24 cellular contexts compared by ENCODE assay signal in the genomic region with DNA sequence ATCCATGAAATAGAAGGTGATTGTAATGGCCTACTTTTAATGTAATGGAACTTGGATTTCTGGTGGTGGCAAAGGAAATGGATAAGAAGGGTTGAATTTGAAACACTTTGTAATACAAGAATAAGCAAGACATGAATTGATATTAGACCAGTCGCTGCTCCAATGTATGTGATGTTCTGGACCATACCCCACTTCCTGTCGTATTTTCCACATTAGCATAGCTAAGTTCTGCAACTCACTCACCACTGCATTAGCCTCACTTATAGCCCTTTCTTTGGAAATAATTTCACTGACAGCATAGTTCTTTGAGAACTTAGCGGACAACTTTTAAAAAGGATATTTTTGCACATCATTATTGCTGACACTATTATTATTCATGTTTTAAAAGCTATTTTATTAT. TPM values are rescaled to one million over a fixed set of nuclear protein-coding genes. Genes with fewer than 3 reads are reported as not detected.
DNase-seq lines count a peak whose midpoint lies in the region; ATAC-seq, FAIRE-seq and TF ChIP-seq lines count a peak whose summit lies in the region.
"Had no signal": no experiment of that assay in that cellular context is flagged by ENCODE, and none has a peak within 500 bp of the region (broad histone marks: within the 10 kb centered on the region; RNA-seq: fewer than 3 reads in every experiment).

No MANE protein-coding gene starts in this region.

- no peaks in the 10 kb centered on the region for H3K9me1 ChIP-seq in K562 (ENCODE audit: control insufficient read depth, insufficient read depth, low read length)

- intact Hi-C loops in K562 (cut with micrococcal nuclease): no loop called here

- no TSS peak for BruUV-seq in K562 (replicated peaks; lab: Mats Ljungman, UMichigan)

- no peak for TF ChIP-seq EP300 in K562 (IDR thresholded peaks at IDR 0.05; ENCODE audit: low read length)

- H3K9me3 ChIP-seq in K562 (replicated peaks; ENCODE audit: control insufficient read depth, insufficient read depth, low read depth, low read length): no peaks in the 10 kb centered on the region
- H3K9me3 ChIP-seq: A549, BLaER1 had no signal

- H4K20me1 ChIP-seq in K562 (replicated peaks; ENCODE audit: control insufficient read depth, insufficient read depth, low read length): no peaks in the 10 kb centered on the region
- H4K20me1 ChIP-seq: BLaER1 had no signal

- no peaks in the 10 kb centered on the region for H3K4me1 ChIP-seq in K562 (replicated peaks in 1 of 2; ENCODE audit: control insufficient read depth in 2 of 2, insufficient read depth in 2 of 2, low read length in 2 of 2)
- H3K4me1 ChIP-seq: A549, BLaER1 had no signal

- H3K9ac ChIP-seq in K562 (ENCODE audit: insufficient read depth in 1 of 2, low read depth in 2 of 2, low read length in 2 of 2): no peak overlapping the region
- H3K9ac ChIP-seq: BLaER1 had no signal

- peaks cover 5 to 10% of the 10 kb centered on the region in 2 experiments; a peak in 2 of 5 replicates for H3K27me3 ChIP-seq in K562 (ENCODE audit: control insufficient read depth in 2 of 2, insufficient read depth in 2 of 2, low read length in 2 of 2)
- H3K27me3 ChIP-seq: BLaER1 had no signal

- in situ Hi-C loops in K562 (cut with MboI): no loop called here

- WGBS in K562 (ENCODE audit: insufficient coverage, low coverage, missing lambda C conversion rate): 1% methylated on average over 3 of the region's 3 CpGs

- ATAC-seq in K562 (no peak), HG02852 (IDR thresholded peaks at IDR 0.05; ENCODE audit: unreplicated experiment) (no peak)
- ATAC-seq: A549, GM12878 had no signal

- H3K4me3 ChIP-seq in K562: no peak overlapping the region
- H3K4me3 ChIP-seq: A549, BLaER1, GM12878 had no signal

- POLR2A ChIA-PET in K562 (lab: Yijun Ruan, JAX): no interaction called here

- H3K79me2 ChIP-seq in K562 (ENCODE audit: control insufficient read depth, insufficient read depth, low read length): no peaks in the 10 kb centered on the region

- TF ChIP-seq CTCF in K562 (IDR thresholded peaks at IDR 0.05 in 2 of 3, conservative IDR thresholded peaks at IDR 0.05 in 1 of 3; ENCODE audit: insufficient read depth in 2 of 3, low read depth in 1 of 3, low read length in 3 of 3): no peak

- H3K36me3 ChIP-seq in K562 (ENCODE audit: control insufficient read depth, insufficient read depth, low read length): no peaks in the 10 kb centered on the region
- H3K36me3 ChIP-seq: BLaER1 had no signal

- CTCF ChIA-PET in K562 (lab: Yijun Ruan, JAX; ENCODE audit: low intra/inter-chr PET ratio): no interaction called here

- no peak for TF ChIP-seq RAD21 in K562 (CRISPR knock-in tag; conservative IDR thresholded peaks at IDR 0.05 in 1 of 2, IDR thresholded peaks at IDR 0.05 in 1 of 2)

- no peak overlapping the region for H3K4me2 ChIP-seq in K562 (ENCODE audit: insufficient read depth, low read length)
- H3K4me2 ChIP-seq: A549, BLaER1 had no signal

- H3K27ac ChIP-seq in K562 (ENCODE audit: extremely low read depth, low read depth, low read length): no peak overlapping the region
- H3K27ac ChIP-seq: 22Rv1, A549, BLaER1 had no signal

- TF ChIP-seq POLR2A in K562 (conservative IDR thresholded peaks at IDR 0.05): no peak

- no peak for DNase-seq in GM19239 (ENCODE audit: insufficient read length, low spot score)
- DNase-seq in K562 (ENCODE audit: extremely low read depth in 1 of 4, low spot score in 3 of 4): no peak
- no peak for DNase-seq in NCI-H1436 (lab: John Stamatoyannopoulos, UW)
- DNase-seq: AML-193; C1 segment of cervical spinal cord; CD4-positive, alpha-beta memory T cell; CD4-positive, CD25-positive, alpha-beta regulatory T cell; CD8-positive, alpha-beta memory T cell; COR-L47; DMS 273 treated with DMSO at 0.1 percent for 48 hours; DMS153; DMS53; DMS79; DND-41; EL; GDM1 had no signal

- no peak overlapping the region for H2AFZ ChIP-seq in K562 (ENCODE audit: low read depth, low read length)

- FAIRE-seq in GM19239 (lab: Jason Lieb, UNC) (peak; percentile 31), K562 (lab: Jason Lieb, UNC) (no peak), islet of Langerhans (lab: Jason Lieb, UNC) (peak; percentile 74)
- FAIRE-seq: A549, GM12878, GM12892, GM18507 had no signal

TF ChIP-seq in K562, 482 proteins besides CTCF, POLR2A, EP300 and RAD21:
- TF ChIP-seq ZNF316 (IDR thresholded peaks at IDR 0.05) (0 out of 2 replicates have a peak, but pooled peaks have one; percentile 17), ZNF184 (CRISPR knock-in tag; IDR thresholded peaks at IDR 0.05) (no peak), DLX4 (CRISPR knock-in tag; IDR thresholded peaks at IDR 0.05) (no peak), ZNF76 (CRISPR knock-in tag; IDR thresholded peaks at IDR 0.05; ENCODE audit: borderline replicate concordance) (no peak), CEBPB (tag; IDR thresholded peaks at IDR 0.05) (no peak), U2AF1 (optimal IDR thresholded peaks at IDR 0.05; ENCODE audit: low read depth, low read length) (no peak), ILF3 (IDR thresholded peaks at IDR 0.05; ENCODE audit: borderline replicate concordance) (no peak), ZNF23 (CRISPR knock-in tag; IDR thresholded peaks at IDR 0.05) (no peak), ZNF444 (CRISPR knock-in tag; IDR thresholded peaks at IDR 0.05) (no peak), KLF6 (CRISPR knock-in tag; IDR thresholded peaks at IDR 0.05; ENCODE audit: borderline replicate concordance) (no peak), ZNF707 (CRISPR knock-in tag; conservative IDR thresholded peaks at IDR 0.05) (peak; percentile 75; the same call in 1 of the 2 replicates), CHD2 (IDR thresholded peaks at IDR 0.05; ENCODE audit: low read depth, low read length) (no peak)
- TF ChIP-seq, protein P1, sequence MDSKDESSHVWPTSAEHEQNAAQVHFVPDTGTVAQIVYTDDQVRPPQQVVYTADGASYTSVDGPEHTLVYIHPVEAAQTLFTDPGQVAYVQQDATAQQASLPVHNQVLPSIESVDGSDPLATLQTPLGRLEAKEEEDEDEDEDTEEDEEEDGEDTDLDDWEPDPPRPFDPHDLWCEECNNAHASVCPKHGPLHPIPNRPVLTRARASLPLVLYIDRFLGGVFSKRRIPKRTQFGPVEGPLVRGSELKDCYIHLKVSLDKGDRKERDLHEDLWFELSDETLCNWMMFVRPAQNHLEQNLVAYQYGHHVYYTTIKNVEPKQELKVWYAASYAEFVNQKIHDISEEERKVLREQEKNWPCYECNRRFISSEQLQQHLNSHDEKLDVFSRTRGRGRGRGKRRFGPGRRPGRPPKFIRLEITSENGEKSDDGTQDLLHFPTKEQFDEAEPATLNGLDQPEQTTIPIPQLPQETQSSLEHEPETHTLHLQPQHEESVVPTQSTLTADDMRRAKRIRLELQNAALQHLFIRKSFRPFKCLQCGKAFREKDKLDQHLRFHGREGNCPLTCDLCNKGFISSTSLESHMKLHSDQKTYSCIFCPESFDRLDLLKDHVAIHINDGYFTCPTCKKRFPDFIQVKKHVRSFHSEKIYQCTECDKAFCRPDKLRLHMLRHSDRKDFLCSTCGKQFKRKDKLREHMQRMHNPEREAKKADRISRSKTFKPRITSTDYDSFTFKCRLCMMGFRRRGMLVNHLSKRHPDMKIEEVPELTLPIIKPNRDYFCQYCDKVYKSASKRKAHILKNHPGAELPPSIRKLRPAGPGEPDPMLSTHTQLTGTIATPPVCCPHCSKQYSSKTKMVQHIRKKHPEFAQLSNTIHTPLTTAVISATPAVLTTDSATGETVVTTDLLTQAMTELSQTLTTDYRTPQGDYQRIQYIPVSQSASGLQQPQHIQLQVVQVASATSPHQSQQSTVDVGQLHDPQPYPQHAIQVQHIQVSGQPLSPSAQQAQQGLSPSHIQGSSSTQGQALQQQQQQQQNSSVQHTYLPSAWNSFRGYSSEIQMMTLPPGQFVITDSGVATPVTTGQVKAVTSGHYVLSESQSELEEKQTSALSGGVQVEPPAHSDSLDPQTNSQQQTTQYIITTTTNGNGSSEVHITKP (IDR thresholded peaks at IDR 0.05; ENCODE audit: partially characterized antibody): no peak

RNA-seq across cellular contexts. Expression of gene CNIH3, which starts 32.3 kb away (rescaled TPM):
- total RNA-seq in K562 (2011; cell fraction: chromatin; rRNA removed; ENCODE audit: low replicate concordance): 0.93 and 1.5 TPM in 2 replicates
- 0.67 and 0.79 TPM in 2 replicates for total RNA-seq in K562 (2011; cell fraction: nucleolus; rRNA removed)
- total RNA-seq in K562 (2011; cell fraction: nucleoplasm; rRNA removed): 0.88 and 2.1 TPM in 2 replicates
- total RNA-seq in K562 (2014; rRNA removed) (0.14 and 1.3 TPM in 2 replicates), K562 (2014; rRNA removed; fragmentation: Illumina TruSeq; extraction: Trizol) (0.95 and 1.1 TPM in 2 replicates), K562 (2015; rRNA removed; fragmentation: Illumina TruSeq; extraction: Trizol) (0.43 and 0.94 TPM in 2 replicates), K562 (2021) (0.83 and 1.8 TPM in 2 replicates)
- polyA plus RNA-seq in K562 (2011; rRNA removed) (0.14 and 1.1 TPM in 2 replicates), K562 (2014; fragmentation: Illumina TruSeq; extraction: Trizol) (0.39 and 0.83 TPM in 2 replicates), K562 (2014; fragmentation: Nextera tagmentation; extraction: Ambion mirVana) (under 1 TPM; 0.79 to 0.98 TPM), K562 (2014; rRNA removed) (0.22 and 0.70 TPM in 2 replicates)
- polyA plus RNA-seq in K562 (2011; cell fraction: cytosol; rRNA removed): 0.24 and 0.53 TPM in 2 replicates
- polyA plus RNA-seq in K562 (2011; cell fraction: nucleus; rRNA removed): 0.55 and 1.3 TPM in 2 replicates
- polyA plus RNA-seq in K562 (2012): 1.1 and 4.9 TPM in 2 replicates
- polyA minus RNA-seq in K562 (2011; rRNA and poly(A)+ RNA removed): 0.36 and 0.56 TPM in 2 replicates
- 1.5 TPM in 1 of 2 replicates, not detected in the other for polyA minus RNA-seq in K562 (2011; cell fraction: cytosol; rRNA and poly(A)+ RNA removed)
- 1.5 and 2.7 TPM in 2 replicates for polyA minus RNA-seq in K562 (2011; cell fraction: nucleus; rRNA and poly(A)+ RNA removed)
